In genomic region chr17:75096082-75096625, GRCh38 we compare ENCODE assay signal across 8 cellular contexts. TPM values are rescaled to one million over a fixed set of nuclear protein-coding genes. Genes with fewer than 3 reads are reported as not detected.
DNase-seq lines count a peak whose midpoint lies in the region; ATAC-seq and TF ChIP-seq lines count a peak whose summit lies in the region.

No MANE protein-coding gene starts in this region.

- no peak overlapping the region for H3K4me3 ChIP-seq in Panc1 (ENCODE audit: low read depth in 2 of 2, low read length in 2 of 2)
- H3K4me3 ChIP-seq in esophagus squamous epithelium: no peak overlapping the region

- TF ChIP-seq POLR2A in esophagus squamous epithelium (IDR thresholded peaks at IDR 0.05): peak in 1 of 4 donors; percentile 55

- H3K4me1 ChIP-seq in Panc1 (ENCODE audit: control insufficient read depth, insufficient read depth, low read length) (peaks cover 35% of the 10 kb centered on the region), esophagus squamous epithelium (peaks cover 24 to 68% (median 43%) of the 10 kb centered on the region in 3 donors)

- TF ChIP-seq CTCF in Panc1 (IDR thresholded peaks at IDR 0.05) (no peak), esophagus squamous epithelium (IDR thresholded peaks at IDR 0.05) (no peak), omental fat pad (IDR thresholded peaks at IDR 0.05) (no peak)

- no TSS peak for BruUV-seq in Panc1 (replicated peaks; lab: Mats Ljungman, UMichigan)

- H3K27me3 ChIP-seq in Panc1 (ENCODE audit: control insufficient read depth, insufficient read depth, low read length) (no peaks in the 10 kb centered on the region), esophagus squamous epithelium (no peaks in the 10 kb centered on the region)

- H3K36me3 ChIP-seq in Panc1 (ENCODE audit: control insufficient read depth, insufficient read depth, low read length): peaks cover 2% of the 10 kb centered on the region; the same call in 1 of the 2 replicates
- peaks cover 0 to 34% (median 7%) of the 10 kb centered on the region in 3 donors for H3K36me3 ChIP-seq in esophagus squamous epithelium

- in situ Hi-C loops in Panc1 (cut with HindIII; ENCODE audit: low pct_unique_long_range_greater_than_20kb, low sequenced_read_pairs): no loop called here

- DNase-seq in EL: peak; percentile 89
- DNase-seq in Panc1 (ENCODE audit: low read depth, low spot score): peak; percentile 80
- DNase-seq in esophagus squamous epithelium (lab: John Stamatoyannopoulos, UW): no peak
- no peak for DNase-seq in omental fat pad (ENCODE audit: low spot score)
- no peak for DNase-seq in central memory CD4-positive, alpha-beta T cell
- DNase-seq in NCI-H526 treated with DMSO at 0.1 percent for 48 hours (lab: John Stamatoyannopoulos, UW): no peak
- DNase-seq in activated CD4-positive, alpha-beta T cell treated with anti-CD3 and anti-CD28 coated beads for 4 hours: no peak

- CTCF ChIA-PET in Panc1 (lab: Charles Lee): no interaction called here

- WGBS in esophagus squamous epithelium, 2 donors: 24 to 41% methylated on average over 6 to 13 of the region's 14 CpGs

- H3K9me3 ChIP-seq in Panc1 (ENCODE audit: control insufficient read depth, insufficient read depth, low read depth, low read length) (no peaks in the 10 kb centered on the region), esophagus squamous epithelium (no peaks in the 10 kb centered on the region)

- intact Hi-C loops in Panc1 (cut with micrococcal nuclease; ENCODE audit: unreplicated experiment) (no loop called here), esophagus squamous epithelium (cut with DNase I) (no loop called here)

- H3K27ac ChIP-seq in Panc1 (ENCODE audit: low read length) (peak overlapping the region; percentile 30; the same call in 1 of the 2 replicates), esophagus squamous epithelium (peak overlapping the region; percentile 78 to 92 (median 80))

- POLR2A ChIA-PET in Panc1 (lab: Charles Lee): no interaction called here

- ATAC-seq in Panc1: peak; percentile 73
- peak; percentile 57 for ATAC-seq in omental fat pad (ENCODE audit: low FRiP score)
- ATAC-seq in HG03520 (IDR thresholded peaks at IDR 0.05; ENCODE audit: unreplicated experiment): no peak

RNA-seq across cellular contexts. Expression of gene SLC16A5, which starts 8.4 kb away (rescaled TPM):
- total RNA-seq in Panc1 (2021; ENCODE audit: unreplicated experiment) (46.6 TPM), esophagus squamous epithelium (10 to 100 TPM; 13.4 to 22.9 (median 17.4) TPM), omental fat pad (10 to 100 TPM; 12.0 to 22.7 (median 16.4) TPM)
- polyA plus RNA-seq in Panc1 (2012; ENCODE audit: insufficient read length): 70.7 TPM

RNA-seq across cellular contexts. Expression of gene ARMC7, which starts 13.6 kb away (rescaled TPM):
- total RNA-seq in Panc1 (2021; ENCODE audit: unreplicated experiment): 48.7 TPM
- polyA plus RNA-seq in Panc1 (2012; ENCODE audit: insufficient read length): 74.7 TPM
- 1 to 10 TPM; 4.0 to 9.1 (median 5.3) TPM for total RNA-seq in esophagus squamous epithelium
- 1 to 10 TPM; 3.1 to 7.7 (median 4.9) TPM for total RNA-seq in omental fat pad

RNA-seq across cellular contexts. Expression of gene NT5C, which starts 35.4 kb away (rescaled TPM):
- 63.4 TPM for total RNA-seq in Panc1 (2021; ENCODE audit: unreplicated experiment)
- polyA plus RNA-seq in Panc1 (2012; ENCODE audit: insufficient read length): 82.5 TPM
- total RNA-seq in esophagus squamous epithelium: 10 to 100 TPM; 81.7 to 97.5 (median 88.4) TPM
- total RNA-seq in omental fat pad: 100 to 1,000 TPM in 1 of 4 donors, 10 to 100 TPM in 3; 56.0 to 101 (median 68.6) TPM

RNA-seq across cellular contexts. Expression of gene KCTD2, which starts 49.1 kb away (rescaled TPM):
- total RNA-seq in Panc1 (2021; ENCODE audit: unreplicated experiment) (34.9 TPM), esophagus squamous epithelium (10 to 100 TPM; 11.5 to 17.6 (median 14.2) TPM), omental fat pad (10 to 100 TPM; 23.6 to 46.1 (median 34.6) TPM)
- polyA plus RNA-seq in Panc1 (2012; ENCODE audit: insufficient read length): 29.9 TPM

RNA-seq across cellular contexts. Expression of gene ATP5PD, which starts 49.4 kb away (rescaled TPM):
- 413 TPM for total RNA-seq in Panc1 (2021; ENCODE audit: unreplicated experiment)
- 260 TPM for polyA plus RNA-seq in Panc1 (2012; ENCODE audit: insufficient read length)
- 100 to 1,000 TPM; 252 to 300 (median 277) TPM for total RNA-seq in esophagus squamous epithelium
- 100 to 1,000 TPM; 159 to 394 (median 233) TPM for total RNA-seq in omental fat pad

Comparison
In these comparisons a context has a peak if more than half of its experiments do, and no peak if none do; other contexts are left out.
1. DNase-seq: peak in EL (single experiment) and Panc1 (single experiment); none in esophagus squamous epithelium (single experiment), omental fat pad (single experiment), central memory CD4-positive, alpha-beta T cell (single experiment), NCI-H526 treated with DMSO at 0.1 percent for 48 hours (single experiment) and activated CD4-positive, alpha-beta T cell treated with anti-CD3 and anti-CD28 coated beads for 4 hours (0 of 2).